Comparison of ENCODE assay signal across 1 cellular context in genomic region chr18:2395427-2396161, GRCh38.
A peak's percentile ranks its signal among the peaks of the same experiment; 100 is the strongest.
TF ChIP-seq lines count a peak whose summit lies in the region.

No MANE protein-coding gene starts in this region.

TF ChIP-seq in GM12878, 131 proteins besides CTCF, POLR2A, EP300 and RAD21 (continued from another document):
- TF ChIP-seq ATF7 (IDR thresholded peaks at IDR 0.05; ENCODE audit: low read depth) (peak; percentile 62), RELB (IDR thresholded peaks at IDR 0.05; ENCODE audit: low read depth) (peak; percentile 40; the same call in 1 of the 2 replicates), MEF2B (IDR thresholded peaks at IDR 0.05; ENCODE audit: partially characterized antibody, poor library complexity, severe bottlenecking) (peak; percentile 86), FOS (IDR thresholded peaks at IDR 0.05; ENCODE audit: borderline replicate concordance, extremely low read depth, insufficient read length) (no peak), MEF2A (IDR thresholded peaks at IDR 0.05; ENCODE audit: insufficient read depth, low read depth, low read length) (0 out of 2 replicates have a peak, but pooled peaks have one; percentile 38), ZBED1 (IDR thresholded peaks at IDR 0.05; ENCODE audit: borderline replicate concordance) (no peak), NR2F1 (conservative IDR thresholded peaks at IDR 0.05) (peak; percentile 76), SREBF1 (IDR thresholded peaks at IDR 0.05; ENCODE audit: low read length) (0 out of 2 replicates have a peak, but pooled peaks have one; percentile 34), GATAD2B (conservative IDR thresholded peaks at IDR 0.05; ENCODE audit: low read depth) (no peak; the same call in 1 of the 2 replicates), STAT1 (conservative IDR thresholded peaks at IDR 0.05) (no peak), ZNF217 (IDR thresholded peaks at IDR 0.05) (peak; percentile 68; the same call in 1 of the 2 replicates), CREM (IDR thresholded peaks at IDR 0.05; ENCODE audit: low read depth) (no peak), BHLHE40 (IDR thresholded peaks at IDR 0.05; ENCODE audit: borderline replicate concordance in 1 of 2, low read depth in 2 of 2, low read length in 1 of 2) (0 out of 4 replicates have a peak, but pooled peaks of 1 of the 2 experiments have one; percentile 9), IRF3 (IDR thresholded peaks at IDR 0.05) (no peak), WRNIP1 (IDR thresholded peaks at IDR 0.05; ENCODE audit: borderline replicate concordance, low read depth, low read length) (no peak), BMI1 (IDR thresholded peaks at IDR 0.05; ENCODE audit: borderline replicate concordance) (peak; percentile 45; the same call in 1 of the 2 replicates), JUND (IDR thresholded peaks at IDR 0.05; ENCODE audit: low read depth, low read length) (peak; percentile 78; the same call in 1 of the 2 replicates), IKZF1 (conservative IDR thresholded peaks at IDR 0.05) (peak; percentile 83), SKIL (IDR thresholded peaks at IDR 0.05; ENCODE audit: low read depth, poor library complexity, severe bottlenecking) (peak; percentile 68), DPF2 (IDR thresholded peaks at IDR 0.05) (peak; percentile 69; the same call in 1 of the 2 replicates), FOXK2 (IDR thresholded peaks at IDR 0.05) (no peak), ZNF384 (IDR thresholded peaks at IDR 0.05; ENCODE audit: borderline replicate concordance, low read depth, low read length) (no peak), NBN (IDR thresholded peaks at IDR 0.05) (0 out of 2 replicates have a peak, but pooled peaks have one; percentile 35), IKZF2 (IDR thresholded peaks at IDR 0.05) (peak; percentile 71 to 77; a peak in 3 of 4 replicates)
